ENCODE assay signal across 9 cellular contexts in genomic region chr17:79801156-79802038, GRCh38. TPM values are rescaled to one million over a fixed set of nuclear protein-coding genes. Genes with fewer than 3 reads are reported as not detected.
DNase-seq lines count a peak whose midpoint lies in the region; ATAC-seq and TF ChIP-seq lines count a peak whose summit lies in the region.
"Had no signal": no experiment of that assay in that cellular context is flagged by ENCODE, and none has a peak within 500 bp of the region (broad histone marks: within the 10 kb centered on the region; RNA-seq: fewer than 3 reads in every experiment).

No MANE protein-coding gene starts in this region.

- TF ChIP-seq EP300 in sigmoid colon (IDR thresholded peaks at IDR 0.05), result no peak

- 5% methylated on average over 50 of the region's 52 CpGs for WGBS in smooth muscle cell (ENCODE audit: low lambda C conversion rate)
- WGBS in sigmoid colon, 2 donors, result 6% methylated on average over 52 of the region's 52 CpGs

- H3K4me1 ChIP-seq in OCI-LY1 (ENCODE audit: insufficient read depth, low read length, severe bottlenecking) (peaks cover 51% of the 10 kb centered on the region), smooth muscle cell (ENCODE audit: low read depth) (peaks cover 43% of the 10 kb centered on the region), sigmoid colon (peaks cover 0 to 69% (median 46%) of the 10 kb centered on the region in 4 donors)

- H4K20me1 ChIP-seq in OCI-LY1 (ENCODE audit: insufficient read depth, low read length) (no peaks in the 10 kb centered on the region), smooth muscle cell (ENCODE audit: low read depth) (no peaks in the 10 kb centered on the region)

- H3K9ac ChIP-seq in OCI-LY1 (ENCODE audit: low read length) (no peak overlapping the region; the same call in 1 of the 2 replicates), smooth muscle cell (ENCODE audit: low read depth) (no peak overlapping the region)

- H3K9me3 ChIP-seq in OCI-LY1 (ENCODE audit: low read length) (no peaks in the 10 kb centered on the region), smooth muscle cell (replicated peaks; ENCODE audit: low read depth) (no peaks in the 10 kb centered on the region), sigmoid colon (no peaks in the 10 kb centered on the region)

- H3K27me3 Mint-ChIP-seq in activated CD4-positive, alpha-beta T cell treated with anti-CD3 and anti-CD28 coated beads for 36 hours, result peaks cover 53% of the 10 kb centered on the region
- H3K27me3 Mint-ChIP-seq in activated CD4-positive, alpha-beta T cell treated with anti-CD3 and anti-CD28 coated beads, Interleukin-2, amount 10 ng/mL, durations not matched to agents 24 days and 14 days, result peaks cover 53% of the 10 kb centered on the region

- H3K4me1 Mint-ChIP-seq in activated CD4-positive, alpha-beta T cell treated with anti-CD3 and anti-CD28 coated beads for 36 hours, result peaks cover 45% of the 10 kb centered on the region
- peaks cover 39% of the 10 kb centered on the region for H3K4me1 Mint-ChIP-seq in activated CD4-positive, alpha-beta T cell treated with anti-CD3 and anti-CD28 coated beads, Interleukin-2, amount 10 ng/mL, durations not matched to agents 24 days and 14 days

- intact Hi-C loops in activated CD4-positive, alpha-beta T cell treated with anti-CD3 and anti-CD28 coated beads for 36 hours (cut with DNase I, micrococcal nuclease), result loop anchor here in 1 of 2 experiments (10.0 kb wide), 1 partner anchor 1593 kb away; the partner anchor contains the start of gene BAHCC1
- intact Hi-C loops in activated CD4-positive, alpha-beta T cell treated with anti-CD3 and anti-CD28 coated beads, Interleukin-2, amount 10 ng/mL, durations not matched to agents 24 days and 14 days (cut with micrococcal nuclease), result no loop called here
- intact Hi-C loops in sigmoid colon (cut with DNase I), result no loop called here

- H3K4me3 ChIP-seq in OCI-LY1 (ENCODE audit: low read depth, low read length, poor library complexity, severe bottlenecking) (peak overlapping the region; percentile 47), epithelial cell of proximal tubule (ENCODE audit: low read depth, low read length) (peak overlapping the region; percentile 45), smooth muscle cell (peak overlapping the region; percentile 19), sigmoid colon (no peak overlapping the region)
- H3K4me3 ChIP-seq: SJSA1 had no signal

- POLR2A ChIA-PET in activated CD4-positive, alpha-beta T cell treated with anti-CD3 and anti-CD28 coated beads for 36 hours (lab: Charles Lee), result no interaction called here

- peak overlapping the region; percentile 52 for H3K4me2 ChIP-seq in OCI-LY1 (ENCODE audit: low read length)
- H3K4me2 ChIP-seq in smooth muscle cell, result peak overlapping the region; percentile 69

- H3K27me3 ChIP-seq in OCI-LY1 (ENCODE audit: insufficient read depth, low read length) (peaks cover 6% of the 10 kb centered on the region), smooth muscle cell (ENCODE audit: low read depth) (peaks cover 87% of the 10 kb centered on the region), sigmoid colon (peaks cover 86 to 89% (median 87%) of the 10 kb centered on the region in 3 donors)

- H3F3A ChIP-seq in OCI-LY1 (ENCODE audit: insufficient read depth, low read length), result no peaks in the 10 kb centered on the region
- peaks cover 13% of the 10 kb centered on the region for H3F3A ChIP-seq in smooth muscle cell (ENCODE audit: low read depth)

- TF ChIP-seq POLR2A in sigmoid colon (IDR thresholded peaks at IDR 0.05), result no peak

- no peaks in the 10 kb centered on the region for H3K9me2 ChIP-seq in OCI-LY1 (ENCODE audit: low read depth, low read length)

- no peaks in the 10 kb centered on the region for H3K36me3 Mint-ChIP-seq in activated CD4-positive, alpha-beta T cell treated with anti-CD3 and anti-CD28 coated beads for 36 hours (ENCODE audit: low read depth)
- H3K36me3 Mint-ChIP-seq in activated CD4-positive, alpha-beta T cell treated with anti-CD3 and anti-CD28 coated beads, Interleukin-2, amount 10 ng/mL, durations not matched to agents 24 days and 14 days (ENCODE audit: low read depth), result peaks cover 15% of the 10 kb centered on the region

- H3K79me2 ChIP-seq in OCI-LY1 (ENCODE audit: insufficient read depth, low read length) (no peaks in the 10 kb centered on the region), smooth muscle cell (ENCODE audit: low read depth) (no peaks in the 10 kb centered on the region)

- no peak overlapping the region for H3K27ac Mint-ChIP-seq in activated CD4-positive, alpha-beta T cell treated with anti-CD3 and anti-CD28 coated beads for 36 hours
- no peak overlapping the region for H3K27ac Mint-ChIP-seq in activated CD4-positive, alpha-beta T cell treated with anti-CD3 and anti-CD28 coated beads, Interleukin-2, amount 10 ng/mL, durations not matched to agents 24 days and 14 days

- H2AFZ ChIP-seq in OCI-LY1 (ENCODE audit: low read length), result no peak overlapping the region
- H2AFZ ChIP-seq in smooth muscle cell (ENCODE audit: low read depth), result no peak overlapping the region

- peak; percentile 25 for DNase-seq in activated CD4-positive, alpha-beta T cell treated with anti-CD3 and anti-CD28 coated beads for 36 hours
- no peak for DNase-seq in activated CD4-positive, alpha-beta T cell treated with anti-CD3 and anti-CD28 coated beads, Interleukin-2, amount 10 ng/mL, durations not matched to agents 24 days and 14 days
- DNase-seq in epithelial cell of proximal tubule (ENCODE audit: low read depth) (no peak), smooth muscle cell (lab: John Stamatoyannopoulos, UW; ENCODE audit: unreplicated experiment) (no peak), cortex of kidney (lab: John Stamatoyannopoulos, UW) (no peak), sigmoid colon (no peak)

- CTCF ChIA-PET in activated CD4-positive, alpha-beta T cell treated with anti-CD3 and anti-CD28 coated beads for 36 hours (lab: Charles Lee), result interaction anchor here (0.6 to 1.8 kb wide), 4 partner anchors 13 to 52 kb away, joined by 3 to 4 read pairs (median 4); no protein-coding TSS in a partner anchor

- H3K9me3 Mint-ChIP-seq in activated CD4-positive, alpha-beta T cell treated with anti-CD3 and anti-CD28 coated beads for 36 hours (ENCODE audit: low read depth), result peaks cover 1% of the 10 kb centered on the region
- H3K9me3 Mint-ChIP-seq in activated CD4-positive, alpha-beta T cell treated with anti-CD3 and anti-CD28 coated beads, Interleukin-2, amount 10 ng/mL, durations not matched to agents 24 days and 14 days, result peaks cover 8% of the 10 kb centered on the region

- no peak for TF ChIP-seq CTCF in OCI-LY1 (IDR thresholded peaks at IDR 0.05; ENCODE audit: low read length)
- TF ChIP-seq CTCF in epithelial cell of proximal tubule (conservative IDR thresholded peaks at IDR 0.05; ENCODE audit: low read depth, low read length), result no peak
- no peak for TF ChIP-seq CTCF in smooth muscle cell (IDR thresholded peaks at IDR 0.05; ENCODE audit: borderline replicate concordance, insufficient read depth, poor library complexity, severe bottlenecking)
- no peak for TF ChIP-seq CTCF in sigmoid colon (IDR thresholded peaks at IDR 0.05)

- ATAC-seq in activated CD4-positive, alpha-beta T cell treated with anti-CD3 and anti-CD28 coated beads for 36 hours, result no peak
- no peak for ATAC-seq in HG03565 (IDR thresholded peaks at IDR 0.05; ENCODE audit: unreplicated experiment)

- H3K4me3 Mint-ChIP-seq in activated CD4-positive, alpha-beta T cell treated with anti-CD3 and anti-CD28 coated beads for 36 hours, result no peak overlapping the region
- no peak overlapping the region for H3K4me3 Mint-ChIP-seq in activated CD4-positive, alpha-beta T cell treated with anti-CD3 and anti-CD28 coated beads, Interleukin-2, amount 10 ng/mL, durations not matched to agents 24 days and 14 days

- H3K36me3 ChIP-seq in OCI-LY1 (ENCODE audit: insufficient read depth, low read length) (no peaks in the 10 kb centered on the region), smooth muscle cell (ENCODE audit: low read depth) (no peaks in the 10 kb centered on the region), sigmoid colon (no peaks in the 10 kb centered on the region)

- H3K27ac ChIP-seq in OCI-LY1 (ENCODE audit: low read depth, low read length, poor library complexity, severe bottlenecking), result no peak overlapping the region
- no peak overlapping the region for H3K27ac ChIP-seq in smooth muscle cell (ENCODE audit: low read depth)
- H3K27ac ChIP-seq in sigmoid colon, result no peak overlapping the region
- H3K27ac ChIP-seq: SJSA1 had no signal

RNA-seq across cellular contexts. Expression of gene CBX8, which starts 4.5 kb away (rescaled TPM):
- total RNA-seq in activated CD4-positive, alpha-beta T cell treated with anti-CD3 and anti-CD28 coated beads for 36 hours, result 1 to 10 TPM; 4.7 to 6.0 TPM
- total RNA-seq in activated CD4-positive, alpha-beta T cell treated with anti-CD3 and anti-CD28 coated beads, Interleukin-2, amount 10 ng/mL, durations not matched to agents 24 days and 14 days, result 9.4 TPM in 2 replicates
- total RNA-seq in epithelial cell of proximal tubule (3.5 and 4.1 TPM in 2 replicates), smooth muscle cell (1.9 and 2.6 TPM in 2 replicates), sigmoid colon (1 to 10 TPM in 2 of 4 donors, under 1 TPM in 2; 0.28 to 1.8 (median 1.2) TPM)
- polyA plus RNA-seq in smooth muscle cell (4.3 and 9.0 TPM in 2 replicates), sigmoid colon (1 to 10 TPM; 2.4 to 5.6 (median 4.9) TPM)

RNA-seq across cellular contexts. Expression of gene CBX2, which starts 23.4 kb away (rescaled TPM):
- total RNA-seq in activated CD4-positive, alpha-beta T cell treated with anti-CD3 and anti-CD28 coated beads for 36 hours, result 1 to 10 TPM; 4.2 to 4.3 TPM
- total RNA-seq in activated CD4-positive, alpha-beta T cell treated with anti-CD3 and anti-CD28 coated beads, Interleukin-2, amount 10 ng/mL, durations not matched to agents 24 days and 14 days, result 7.5 and 8.2 TPM in 2 replicates
- total RNA-seq in epithelial cell of proximal tubule (7.6 and 11.1 TPM in 2 replicates), smooth muscle cell (4.0 and 7.3 TPM in 2 replicates), sigmoid colon (under 1 TPM in 3 of 4 donors, not detected in 1; 0.33 to 0.95 (median 0.36) TPM)
- polyA plus RNA-seq in smooth muscle cell (10.1 and 11.0 TPM in 2 replicates), sigmoid colon (1 to 10 TPM in 1 of 3 donors, under 1 TPM in 2; under 0.01 to 2.0 (median 0.23) TPM)

RNA-seq across cellular contexts. Expression of gene CBX4, which starts 37.8 kb away (rescaled TPM):
- 10 to 100 TPM; 14.9 to 18.5 TPM for total RNA-seq in activated CD4-positive, alpha-beta T cell treated with anti-CD3 and anti-CD28 coated beads for 36 hours
- total RNA-seq in activated CD4-positive, alpha-beta T cell treated with anti-CD3 and anti-CD28 coated beads, Interleukin-2, amount 10 ng/mL, durations not matched to agents 24 days and 14 days, result 18.5 and 19.4 TPM in 2 replicates
- total RNA-seq in epithelial cell of proximal tubule (4.8 and 7.4 TPM in 2 replicates), smooth muscle cell (17.3 and 17.4 TPM in 2 replicates), sigmoid colon (1 to 10 TPM; 6.1 to 9.8 (median 7.5) TPM)
- polyA plus RNA-seq in smooth muscle cell (44.6 and 47.2 TPM in 2 replicates), sigmoid colon (10 to 100 TPM in 1 of 3 donors, 1 to 10 TPM in 2; 3.5 to 14.2 (median 8.4) TPM)

Comparison
In these comparisons a context has a peak if more than half of its experiments do, and no peak if none do; other contexts are left out.
1. H3K4me3 ChIP-seq: peak in OCI-LY1 (single experiment), epithelial cell of proximal tubule (single experiment) and smooth muscle cell (single experiment); none in sigmoid colon (0 of 4).